Comparison of ENCODE assay signal across 11 cellular contexts in genomic region chr7:29255839-29256782, GRCh38.
DNase-seq lines count a peak whose midpoint lies in the region; FAIRE-seq and TF ChIP-seq lines count a peak whose summit lies in the region.
"Had no signal": no experiment of that assay in that cellular context is flagged by ENCODE, and none has a peak within 500 bp of the region (broad histone marks: within the 10 kb centered on the region; RNA-seq: fewer than 3 reads in every experiment).

No MANE protein-coding gene starts in this region.

- DNase-seq in NCI-H2196 (lab: John Stamatoyannopoulos, UW; ENCODE audit: unreplicated experiment) (peak; percentile 33), NCI-H2196 treated with DMSO at 0.1 percent for 48 hours (lab: John Stamatoyannopoulos, UW; ENCODE audit: unreplicated experiment) (no peak), SW480 (ENCODE audit: low spot score) (peak; percentile 69), left ventricle myocardium inferior (no peak), small intestine (peak; percentile 85), pons (ENCODE audit: low spot score) (no peak), NCI-H2029 (lab: John Stamatoyannopoulos, UW) (no peak), NCI-H510A (lab: John Stamatoyannopoulos, UW) (no peak)
- DNase-seq: ACHN, NCI-H1694, spleen had no signal

- H3K36me3 ChIP-seq in left ventricle myocardium inferior = peaks cover 3% of the 10 kb centered on the region
- peaks cover 0 to 3% of the 10 kb centered on the region in 2 donors for H3K36me3 ChIP-seq in small intestine (ENCODE audit: control insufficient read depth in 2 of 2, insufficient read depth in 2 of 2, low read length in 2 of 2)
- H3K36me3 ChIP-seq: spleen had no signal

- 12 to 31% (median 17%) methylated on average over 6 of the region's 6 CpGs for WGBS in small intestine, 3 donors

- H3K27me3 ChIP-seq in left ventricle myocardium inferior (ENCODE audit: low read depth) = no peaks in the 10 kb centered on the region
- no peaks in the 10 kb centered on the region for H3K27me3 ChIP-seq in small intestine (ENCODE audit: control insufficient read depth in 2 of 2, insufficient read depth in 2 of 2, low read length in 2 of 2)
- H3K27me3 ChIP-seq: spleen had no signal

- no peak overlapping the region for H3K4me3 ChIP-seq in left ventricle myocardium inferior
- no peak overlapping the region for H3K4me3 ChIP-seq in small intestine (ENCODE audit: low read depth in 1 of 2, low read length in 2 of 2)
- H3K4me3 ChIP-seq: spleen had no signal

- H3K9me3 ChIP-seq in left ventricle myocardium inferior (replicated peaks) = no peaks in the 10 kb centered on the region
- no peaks in the 10 kb centered on the region for H3K9me3 ChIP-seq in small intestine (ENCODE audit: control insufficient read depth, low read depth)
- H3K9me3 ChIP-seq: spleen had no signal

- peak; percentile 75 for FAIRE-seq in small intestine (lab: Jason Lieb, UNC)

- intact Hi-C loops in left ventricle myocardium inferior (cut with micrococcal nuclease) = no loop called here

- H3K27ac ChIP-seq in left ventricle myocardium inferior (replicated peaks) = peak overlapping the region; percentile 41
- peak overlapping the region; percentile 59 to 78 for H3K27ac ChIP-seq in small intestine (ENCODE audit: low read depth in 1 of 2, low read length in 1 of 2)
- H3K27ac ChIP-seq: spleen had no signal

- no peak for TF ChIP-seq CTCF in left ventricle myocardium inferior (IDR thresholded peaks at IDR 0.05; ENCODE audit: borderline replicate concordance)

- H3K4me1 ChIP-seq in left ventricle myocardium inferior = peaks cover 40% of the 10 kb centered on the region
- peaks cover 6 to 13% of the 10 kb centered on the region in 2 donors for H3K4me1 ChIP-seq in small intestine (ENCODE audit: control insufficient read depth in 2 of 2, insufficient read depth in 1 of 2, low read depth in 1 of 2, low read length in 1 of 2)
- H3K4me1 ChIP-seq: spleen had no signal

Comparison
In these comparisons a context has a peak if more than half of its experiments do, and no peak if none do; other contexts are left out.
1. DNase-seq: peak in NCI-H2196 (single experiment), SW480 (single experiment) and small intestine (single experiment); none in NCI-H2196 treated with DMSO at 0.1 percent for 48 hours (single experiment), left ventricle myocardium inferior (single experiment), pons (single experiment), NCI-H2029 (single experiment) and NCI-H510A (single experiment).